10 cellular contexts compared by ENCODE assay signal in the genomic region with DNA sequence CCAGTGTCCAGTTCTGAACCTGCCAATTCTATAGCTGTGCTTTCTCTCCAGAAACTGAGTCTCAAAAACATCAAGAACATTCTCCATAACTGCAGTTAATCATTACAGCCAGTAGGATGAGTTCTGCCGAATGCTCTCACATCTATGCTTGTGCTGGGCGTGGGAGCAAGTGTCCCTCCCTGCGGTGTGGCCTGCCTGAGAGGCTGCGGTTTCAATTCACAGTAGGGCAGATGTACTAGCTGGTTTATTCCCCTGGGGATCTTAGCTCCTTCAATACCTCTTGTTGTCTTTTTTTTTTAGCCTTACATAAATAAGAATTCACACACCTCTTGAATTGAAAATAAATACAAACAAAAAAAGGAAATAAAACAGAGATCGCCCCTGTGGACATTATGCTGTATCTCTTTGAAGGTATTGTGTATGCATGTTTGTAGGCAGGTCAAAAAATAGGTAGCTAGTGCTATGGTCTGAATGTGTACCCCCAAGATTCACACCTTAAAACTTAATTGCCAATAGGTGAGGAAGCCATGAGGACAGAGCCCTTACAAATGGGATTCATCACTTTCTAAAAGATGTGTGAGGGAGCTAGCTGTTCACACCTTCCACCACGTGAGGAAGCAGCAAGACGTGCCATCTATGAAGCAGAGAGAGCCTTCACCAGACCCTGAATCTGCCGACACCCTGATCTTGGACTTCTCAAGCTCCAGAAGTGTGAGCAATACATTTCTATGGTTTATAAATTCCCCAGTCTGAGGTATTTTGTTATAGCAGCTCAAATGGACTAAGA.
DNase-seq lines count a peak whose midpoint lies in the region; ATAC-seq and TF ChIP-seq lines count a peak whose summit lies in the region.
"Had no signal": no experiment of that assay in that cellular context is flagged by ENCODE, and none has a peak within 500 bp of the region (broad histone marks: within the 10 kb centered on the region; RNA-seq: fewer than 3 reads in every experiment).

No MANE protein-coding gene starts in this region.

- no CpG with 5 or more reads among the region's 8 CpGs for WGBS in trophoblast cell (ENCODE audit: extremely low coverage, insufficient coverage, insufficient read length)

- H2BK5ac ChIP-seq in trophoblast cell (ENCODE audit: low read depth, low read length, poor library complexity), result no peak overlapping the region

- H3K23ac ChIP-seq in trophoblast cell (ENCODE audit: low read length), result no peak overlapping the region

- no peak overlapping the region for H2BK12ac ChIP-seq in trophoblast cell (ENCODE audit: low read length)

- H3K14ac ChIP-seq in trophoblast cell (ENCODE audit: low read length), result no peak overlapping the region

- H3K9ac ChIP-seq in colonic mucosa (ENCODE audit: low read depth in 2 of 2, low read length in 2 of 2) (no peak overlapping the region), trophoblast cell (ENCODE audit: low read length) (no peak overlapping the region)

- H2AK5ac ChIP-seq in trophoblast cell (ENCODE audit: low read length), result no peak overlapping the region

- H3K27ac ChIP-seq in colonic mucosa (no peak overlapping the region), trophoblast cell (ENCODE audit: low read depth, low read length) (no peak overlapping the region)
- H3K27ac ChIP-seq: breast epithelium had no signal

- no peak overlapping the region for H2BK120ac ChIP-seq in trophoblast cell (ENCODE audit: insufficient read depth, low read length, poor library complexity)

- H3K4me1 ChIP-seq in colonic mucosa, result no peaks in the 10 kb centered on the region
- H3K4me1 ChIP-seq in trophoblast cell (ENCODE audit: control insufficient read depth in 1 of 2, insufficient read depth in 2 of 2, low read length in 2 of 2), result no peaks in the 10 kb centered on the region
- H3K4me1 ChIP-seq: breast epithelium had no signal

- no peaks in the 10 kb centered on the region for H3K79me2 ChIP-seq in trophoblast cell (ENCODE audit: control insufficient read depth, insufficient read depth, low read length, poor library complexity)

- peak; percentile 43 for TF ChIP-seq CTCF in GM12872 (IDR thresholded peaks at IDR 0.05; ENCODE audit: insufficient read depth, low read depth, low read length)
- peak; percentile 15 for TF ChIP-seq CTCF in colonic mucosa (IDR thresholded peaks at IDR 0.05)

- no peak overlapping the region for H2AFZ ChIP-seq in trophoblast cell (ENCODE audit: insufficient read depth, low read length, poor library complexity)

- no peak overlapping the region for H4K8ac ChIP-seq in trophoblast cell (ENCODE audit: low read depth, low read length)

- H3K79me1 ChIP-seq in trophoblast cell (ENCODE audit: low read length), result no peaks in the 10 kb centered on the region

- intact Hi-C loops in colonic mucosa (cut with DNase I), result no loop called here

- H4K91ac ChIP-seq in trophoblast cell (ENCODE audit: low read depth, low read length), result no peak overlapping the region

- H3K4me2 ChIP-seq in trophoblast cell (ENCODE audit: low read length), result no peak overlapping the region

- no peak overlapping the region for H4K12ac ChIP-seq in trophoblast cell (ENCODE audit: low read depth, low read length)

- H3K18ac ChIP-seq in trophoblast cell (ENCODE audit: low read length), result no peak overlapping the region

- no peaks in the 10 kb centered on the region for H3K36me3 ChIP-seq in colonic mucosa
- no peaks in the 10 kb centered on the region for H3K36me3 ChIP-seq in trophoblast cell (ENCODE audit: control insufficient read depth in 1 of 2, insufficient read depth in 2 of 2, low read length in 2 of 2)
- H3K36me3 ChIP-seq: breast epithelium had no signal

- no peak overlapping the region for H3K4ac ChIP-seq in trophoblast cell (ENCODE audit: low read depth, low read length)

- DNase-seq in colonic mucosa, result no peak
- no peak for DNase-seq in NCI-H510A (lab: John Stamatoyannopoulos, UW)
- no peak for DNase-seq in GDM1 (lab: John Stamatoyannopoulos, UW)
- DNase-seq in foreskin melanocyte, result no peak
- DNase-seq in trophoblast cell, result no peak

- H3K27me3 ChIP-seq in colonic mucosa (no peaks in the 10 kb centered on the region), trophoblast cell (ENCODE audit: insufficient read depth, low read length) (no peaks in the 10 kb centered on the region)
- H3K27me3 ChIP-seq: breast epithelium had no signal

- ATAC-seq in GM21360 (IDR thresholded peaks at IDR 0.05; ENCODE audit: unreplicated experiment) (peak; percentile 93), HG03280 (IDR thresholded peaks at IDR 0.05; ENCODE audit: unreplicated experiment) (peak; percentile 83)

- H3K9me3 ChIP-seq in colonic mucosa (no peaks in the 10 kb centered on the region), trophoblast cell (ENCODE audit: insufficient read depth, low read depth, low read length) (no peaks in the 10 kb centered on the region)
- H3K9me3 ChIP-seq: breast epithelium, Caco-2 had no signal

- no peak overlapping the region for H3K4me3 ChIP-seq in colonic mucosa
- no peak overlapping the region for H3K4me3 ChIP-seq in trophoblast cell (ENCODE audit: low read depth, low read length)
- H3K4me3 ChIP-seq: breast epithelium had no signal
